9 cellular contexts compared by ENCODE assay signal in genomic region chr4:112516076-112516385, GRCh38. TPM values are rescaled to one million over a fixed set of nuclear protein-coding genes. Genes with fewer than 3 reads are reported as not detected.
DNase-seq lines count a peak whose midpoint lies in the region; ATAC-seq, FAIRE-seq and TF ChIP-seq lines count a peak whose summit lies in the region.
"Had no signal": no experiment of that assay in that cellular context is flagged by ENCODE, and none has a peak within 500 bp of the region (broad histone marks: within the 10 kb centered on the region; RNA-seq: fewer than 3 reads in every experiment).

NEUROG2 (minus strand) TSS chr4:112516180; CDS start chr4:112515475, 705 bp downstream.

- intact Hi-C loops in colonic mucosa (cut with DNase I): no loop called here

- H3K4me3 ChIP-seq in AG04450 (ENCODE audit: low read depth, low read length) (peak within 1 kb of the TSS; percentile 55), colonic mucosa (peak within 1 kb of the TSS; percentile 49)

- peaks cover 49 to 57% (median 54%) of the 10 kb centered on the region in 3 donors for H3K4me1 Mint-ChIP-seq in naive B cell

- H3K27ac Mint-ChIP-seq in naive B cell: peak within 1 kb of the TSS in 4 of 6 donors; percentile 34 to 97 (median 82)

- TF ChIP-seq CTCF in AG04450 (IDR thresholded peaks at IDR 0.05; ENCODE audit: low read depth, low read length): no peak
- TF ChIP-seq CTCF in colonic mucosa (IDR thresholded peaks at IDR 0.05): no peak

- H3K36me3 ChIP-seq in colonic mucosa: no peaks in the 10 kb centered on the region

- no peak for TF ChIP-seq RAD21 in Ishikawa (IDR thresholded peaks at IDR 0.05; ENCODE audit: low read depth)

- FAIRE-seq in RCC 7860 (lab: Jason Lieb, UNC): no peak

- peak within 1 kb of the TSS; percentile 81 to 99 (median 94) for H3K4me3 Mint-ChIP-seq in naive B cell

- no peak for TF ChIP-seq EP300 in Ishikawa (IDR thresholded peaks at IDR 0.05; ENCODE audit: borderline replicate concordance)

- no peak within 1 kb of the TSS for H3K9ac ChIP-seq in colonic mucosa (ENCODE audit: low read depth in 2 of 2, low read length in 2 of 2)

- peaks cover 89 to 94% (median 94%) of the 10 kb centered on the region in 3 donors for H3K27me3 Mint-ChIP-seq in naive B cell

- CTCF ChIA-PET in AG04450 (lab: Charles Lee): interaction anchor here (0.5 to 1.1 kb wide), 2 partner anchors 13 to 87 kb away, joined by 3 read pairs; no protein-coding TSS in a partner anchor

- peaks cover 0 to 46% (median 12%) of the 10 kb centered on the region in 7 donors for H3K9me3 Mint-ChIP-seq in naive B cell

- H3K9me3 ChIP-seq in AG04450 (ENCODE audit: control insufficient read depth, insufficient read depth, low read length): peaks cover 10% of the 10 kb centered on the region; the same call in 1 of the 2 replicates
- H3K9me3 ChIP-seq in colonic mucosa: no peaks in the 10 kb centered on the region

- ATAC-seq in naive B cell (ENCODE audit: low read depth in 2 of 2) (peak in 1 of 2 donors; percentile 3), HG03280 (IDR thresholded peaks at IDR 0.05; ENCODE audit: unreplicated experiment) (no peak)

- H3K27me3 ChIP-seq in AG04450 (ENCODE audit: control insufficient read depth, insufficient read depth, low read length) (peaks cover 88% of the 10 kb centered on the region), colonic mucosa (peaks cover 98% of the 10 kb centered on the region)

- H3K36me3 Mint-ChIP-seq in naive B cell: peaks cover 12 to 29% of the 10 kb centered on the region in 2 donors

- DNase-seq in AG04450 (ENCODE audit: low read depth, low spot score): no peak
- DNase-seq in colonic mucosa: no peak
- DNase-seq in naive B cell: no peak
- DNase-seq in NCI-H1048 (lab: John Stamatoyannopoulos, UW): no peak
- DNase-seq in DMS153 (lab: John Stamatoyannopoulos, UW): no peak
- no peak for DNase-seq in RCC 7860 (ENCODE audit: low spot score)

- POLR2A ChIA-PET in AG04450 (lab: Yijun Ruan, JAX): no interaction called here

- peaks cover 20% of the 10 kb centered on the region for H3K4me1 ChIP-seq in colonic mucosa

- H3K27ac ChIP-seq in AG04450 (ENCODE audit: low read depth, low read length): no peak within 1 kb of the TSS
- H3K27ac ChIP-seq in colonic mucosa: no peak within 1 kb of the TSS

TF ChIP-seq in Ishikawa, 13 proteins besides CTCF, POLR2A, EP300 and RAD21:
- TF ChIP-seq, protein P1, sequence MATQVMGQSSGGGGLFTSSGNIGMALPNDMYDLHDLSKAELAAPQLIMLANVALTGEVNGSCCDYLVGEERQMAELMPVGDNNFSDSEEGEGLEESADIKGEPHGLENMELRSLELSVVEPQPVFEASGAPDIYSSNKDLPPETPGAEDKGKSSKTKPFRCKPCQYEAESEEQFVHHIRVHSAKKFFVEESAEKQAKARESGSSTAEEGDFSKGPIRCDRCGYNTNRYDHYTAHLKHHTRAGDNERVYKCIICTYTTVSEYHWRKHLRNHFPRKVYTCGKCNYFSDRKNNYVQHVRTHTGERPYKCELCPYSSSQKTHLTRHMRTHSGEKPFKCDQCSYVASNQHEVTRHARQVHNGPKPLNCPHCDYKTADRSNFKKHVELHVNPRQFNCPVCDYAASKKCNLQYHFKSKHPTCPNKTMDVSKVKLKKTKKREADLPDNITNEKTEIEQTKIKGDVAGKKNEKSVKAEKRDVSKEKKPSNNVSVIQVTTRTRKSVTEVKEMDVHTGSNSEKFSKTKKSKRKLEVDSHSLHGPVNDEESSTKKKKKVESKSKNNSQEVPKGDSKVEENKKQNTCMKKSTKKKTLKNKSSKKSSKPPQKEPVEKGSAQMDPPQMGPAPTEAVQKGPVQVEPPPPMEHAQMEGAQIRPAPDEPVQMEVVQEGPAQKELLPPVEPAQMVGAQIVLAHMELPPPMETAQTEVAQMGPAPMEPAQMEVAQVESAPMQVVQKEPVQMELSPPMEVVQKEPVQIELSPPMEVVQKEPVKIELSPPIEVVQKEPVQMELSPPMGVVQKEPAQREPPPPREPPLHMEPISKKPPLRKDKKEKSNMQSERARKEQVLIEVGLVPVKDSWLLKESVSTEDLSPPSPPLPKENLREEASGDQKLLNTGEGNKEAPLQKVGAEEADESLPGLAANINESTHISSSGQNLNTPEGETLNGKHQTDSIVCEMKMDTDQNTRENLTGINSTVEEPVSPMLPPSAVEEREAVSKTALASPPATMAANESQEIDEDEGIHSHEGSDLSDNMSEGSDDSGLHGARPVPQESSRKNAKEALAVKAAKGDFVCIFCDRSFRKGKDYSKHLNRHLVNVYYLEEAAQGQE (IDR thresholded peaks at IDR 0.05; ENCODE audit: low read depth): no peak
- TF ChIP-seq YY1 (IDR thresholded peaks at IDR 0.05; ENCODE audit: low read depth): no peak
- TF ChIP-seq TAF1 (IDR thresholded peaks at IDR 0.05; ENCODE audit: low read depth): no peak
- TF ChIP-seq CREB1 (IDR thresholded peaks at IDR 0.05; ENCODE audit: low read depth): no peak
- no peak for TF ChIP-seq TCF12 (IDR thresholded peaks at IDR 0.05; ENCODE audit: low read depth)
- no peak for TF ChIP-seq TEAD4 (IDR thresholded peaks at IDR 0.05)
- no peak for TF ChIP-seq FOXM1 (IDR thresholded peaks at IDR 0.05; ENCODE audit: borderline replicate concordance, low read depth)
- TF ChIP-seq, protein P2, sequence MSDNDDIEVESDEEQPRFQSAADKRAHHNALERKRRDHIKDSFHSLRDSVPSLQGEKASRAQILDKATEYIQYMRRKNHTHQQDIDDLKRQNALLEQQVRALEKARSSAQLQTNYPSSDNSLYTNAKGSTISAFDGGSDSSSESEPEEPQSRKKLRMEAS (IDR thresholded peaks at IDR 0.05): peak; percentile 67; the same call in 1 of the 2 replicates
- no peak for TF ChIP-seq NFIC (IDR thresholded peaks at IDR 0.05)
TF ChIP-seq in Ishikawa: peak in this region for 1.

RNA-seq across cellular contexts. Expression of gene NEUROG2, which starts in this region (rescaled TPM):
- polyA plus RNA-seq in AG04450 (2011; rRNA removed) (not detected in 2 replicates), naive B cell (ENCODE audit: low read depth in 6 of 6) (not detected)
- polyA minus RNA-seq in AG04450 (2011; rRNA and poly(A)+ RNA removed): not detected in 2 replicates
- total RNA-seq in colonic mucosa: not detected
- total RNA-seq: NCI-H460 had no signal
